Comparison of ENCODE assay signal across 11 cellular contexts in the genomic region with DNA sequence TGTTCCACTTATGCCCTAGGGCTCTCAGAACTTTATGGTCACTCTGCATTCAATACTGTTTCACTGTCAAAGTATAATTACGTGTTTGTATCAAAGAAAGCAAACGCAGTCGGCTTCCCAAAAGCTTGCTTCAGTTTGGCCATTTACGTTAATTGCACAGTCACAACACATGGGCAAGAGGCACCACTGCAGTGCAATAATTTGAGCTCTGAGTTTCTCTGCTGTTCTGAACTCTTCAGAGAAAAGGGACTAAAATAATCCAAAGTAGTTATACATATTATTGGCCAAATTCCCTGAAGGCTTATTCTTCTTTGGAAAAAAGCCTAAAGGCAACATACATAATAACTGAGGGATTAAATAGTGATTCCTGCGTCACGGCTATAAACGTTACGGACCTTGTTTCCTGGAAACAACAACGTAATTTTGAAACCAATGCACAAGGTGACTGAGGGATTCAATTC. TPM values are rescaled to one million over a fixed set of nuclear protein-coding genes. Genes with fewer than 3 reads are reported as not detected.
DNase-seq lines count a peak whose midpoint lies in the region; FAIRE-seq and TF ChIP-seq lines count a peak whose summit lies in the region.
"Had no signal": no experiment of that assay in that cellular context is flagged by ENCODE, and none has a peak within 500 bp of the region (broad histone marks: within the 10 kb centered on the region; RNA-seq: fewer than 3 reads in every experiment).

No MANE protein-coding gene starts in this region.

- H3K4me2 ChIP-seq in osteoblast (ENCODE audit: insufficient read depth, low read length) (peak overlapping the region; percentile 63), MM.1S (ENCODE audit: low read depth, low read length) (no peak overlapping the region)
- H3K4me2 ChIP-seq: neural progenitor cell had no signal

- H3K27me3 ChIP-seq in osteoblast (ENCODE audit: insufficient read depth, low read length) (no peaks in the 10 kb centered on the region), stomach (no peaks in the 10 kb centered on the region), MM.1S (replicated peaks; ENCODE audit: insufficient read depth, low read length) (no peaks in the 10 kb centered on the region)
- H3K27me3 ChIP-seq: neural progenitor cell had no signal

- TF ChIP-seq EP300 in stomach (IDR thresholded peaks at IDR 0.05), result no peak

- TF ChIP-seq CTCF in osteoblast (IDR thresholded peaks at IDR 0.05; ENCODE audit: extremely low read depth, low read depth, low read length), result no peak
- TF ChIP-seq CTCF in stomach (IDR thresholded peaks at IDR 0.05), result no peak
- TF ChIP-seq CTCF in MM.1S (IDR thresholded peaks at IDR 0.05; ENCODE audit: low read length), result no peak

- H3K27ac ChIP-seq in cingulate gyrus (ENCODE audit: low read depth, low read length) (peak overlapping the region; percentile 7), osteoblast (ENCODE audit: low read depth, low read length) (no peak overlapping the region), stomach (peak overlapping the region in 2 of 5 donors; percentile 0 to 65), MM.1S (ENCODE audit: low read length) (no peak overlapping the region)
- H3K27ac ChIP-seq: neural progenitor cell, thoracic aorta had no signal

- H2AFZ ChIP-seq in osteoblast (ENCODE audit: low read length) (peak overlapping the region; percentile 75), MM.1S (ENCODE audit: low read length) (no peak overlapping the region)
- H2AFZ ChIP-seq: neural progenitor cell had no signal

- H3K4me3 ChIP-seq in osteoblast (ENCODE audit: insufficient read depth, low read length), result peak overlapping the region; percentile 49
- peak overlapping the region in 2 of 4 donors; percentile 14 to 18 for H3K4me3 ChIP-seq in stomach
- no peak overlapping the region for H3K4me3 ChIP-seq in MM.1S (ENCODE audit: low read length)
- H3K4me3 ChIP-seq: neural progenitor cell, thoracic aorta had no signal

- intact Hi-C loops in stomach (cut with DNase I; ENCODE audit: low total_unique reads), result no loop called here

- H3K9me2 ChIP-seq in MM.1S (replicated peaks; ENCODE audit: insufficient read depth, low read length), result no peaks in the 10 kb centered on the region

- no peaks in the 10 kb centered on the region for H3F3A ChIP-seq in MM.1S (ENCODE audit: insufficient read depth, low read length)

- no peak for FAIRE-seq in H54 (lab: Jason Lieb, UNC)

- DNase-seq in DMS153 treated with DMSO at 0.1 percent for 48 hours (lab: John Stamatoyannopoulos, UW; ENCODE audit: unreplicated experiment) (peak; percentile 38), NCI-H2107 treated with DMSO at 0.1 percent for 48 hours (lab: John Stamatoyannopoulos, UW; ENCODE audit: unreplicated experiment) (peak; percentile 14), osteoblast (ENCODE audit: insufficient read length, low spot score, missing footprints) (no peak), stomach (no peak), MM.1S (no peak), H54 (ENCODE audit: insufficient read length, low spot score) (no peak), DMS114 treated with DMSO at 0.1 percent for 48 hours (lab: John Stamatoyannopoulos, UW; ENCODE audit: unreplicated experiment) (no peak)
- DNase-seq: DMS 273 treated with DMSO at 0.1 percent for 48 hours had no signal

- no peaks in the 10 kb centered on the region for H3K36me3 ChIP-seq in osteoblast (ENCODE audit: insufficient read depth, low read length)
- no peaks in the 10 kb centered on the region for H3K36me3 ChIP-seq in stomach
- no peaks in the 10 kb centered on the region for H3K36me3 ChIP-seq in MM.1S (replicated peaks; ENCODE audit: insufficient read depth, low read length)
- H3K36me3 ChIP-seq: neural progenitor cell, thoracic aorta had no signal

- H3K9me3 ChIP-seq in osteoblast (ENCODE audit: low read depth, low read length), result no peaks in the 10 kb centered on the region
- no peaks in the 10 kb centered on the region for H3K9me3 ChIP-seq in stomach
- no peaks in the 10 kb centered on the region for H3K9me3 ChIP-seq in MM.1S (replicated peaks; ENCODE audit: insufficient read depth, low read length)
- H3K9me3 ChIP-seq: thoracic aorta had no signal

- no peak overlapping the region for H3K9ac ChIP-seq in MM.1S (ENCODE audit: low read length)
- H3K9ac ChIP-seq: neural progenitor cell had no signal

- no peaks in the 10 kb centered on the region for H3K79me2 ChIP-seq in osteoblast (ENCODE audit: insufficient read depth, low read length)
- H3K79me2 ChIP-seq in MM.1S (ENCODE audit: low read length), result no peaks in the 10 kb centered on the region

- H4K20me1 ChIP-seq in osteoblast (ENCODE audit: insufficient read depth, low read length), result no peaks in the 10 kb centered on the region
- no peaks in the 10 kb centered on the region for H4K20me1 ChIP-seq in MM.1S (ENCODE audit: insufficient read depth, low read length)

- 59 to 76% (median 68%) methylated on average over 9 of the region's 9 CpGs for WGBS in stomach, 5 donors

- TF ChIP-seq POLR2A in stomach (IDR thresholded peaks at IDR 0.05) (no peak), H54 (IDR thresholded peaks at IDR 0.05; ENCODE audit: low read depth, low read length) (no peak)

- H3K4me1 ChIP-seq in osteoblast (ENCODE audit: insufficient read depth, low read length) (peaks cover 4% of the 10 kb centered on the region), stomach (no peaks in the 10 kb centered on the region), MM.1S (ENCODE audit: low read length) (no peaks in the 10 kb centered on the region)
- H3K4me1 ChIP-seq: neural progenitor cell had no signal

RNA-seq across cellular contexts. Expression of a gene that starts 51.3 kb away (rescaled TPM):
- total RNA-seq in osteoblast (13.4 and 13.8 TPM in 2 replicates), stomach (10 to 100 TPM in 4 of 5 donors, 1 to 10 TPM in 1; 5.9 to 88.1 (median 21.7) TPM)
- polyA plus RNA-seq in stomach, result 1 to 10 TPM in 1 of 3 donors, under 1 TPM in 2; 0.31 to 1.3 (median 0.61) TPM

Comparison
In these comparisons a context has a peak if more than half of its experiments do, and no peak if none do; other contexts are left out.
1. DNase-seq: peak in DMS153 treated with DMSO at 0.1 percent for 48 hours (single experiment) and NCI-H2107 treated with DMSO at 0.1 percent for 48 hours (single experiment); none in osteoblast (single experiment), stomach (single experiment), MM.1S (single experiment), H54 (single experiment) and DMS114 treated with DMSO at 0.1 percent for 48 hours (single experiment).